ENCODE assay signal across 11 cellular contexts in genomic region chr5:4511996-4512656, GRCh38.
DNase-seq lines count a peak whose midpoint lies in the region; ATAC-seq, FAIRE-seq and TF ChIP-seq lines count a peak whose summit lies in the region.
"Had no signal": no experiment of that assay in that cellular context is flagged by ENCODE, and none has a peak within 500 bp of the region (broad histone marks: within the 10 kb centered on the region; RNA-seq: fewer than 3 reads in every experiment).

No MANE protein-coding gene starts in this region.

- no peak for ATAC-seq in GM18502 (IDR thresholded peaks at IDR 0.05; ENCODE audit: poor library complexity, unreplicated experiment)
- no peak for ATAC-seq in stimulated activated naive CD8-positive, alpha-beta T cell treated with anti-CD3 and anti-CD28 coated beads, Interleukin-15, amount 100 ng/mL, for 72 hours

- H3F3A ChIP-seq in OCI-LY1 (ENCODE audit: insufficient read depth, low read length), result no peaks in the 10 kb centered on the region; the same call in 1 of the 2 replicates

- no peaks in the 10 kb centered on the region for H3K36me3 Mint-ChIP-seq in activated CD4-positive, alpha-beta memory T cell treated with anti-CD3 and anti-CD28 coated beads, Interleukin-2, amount 10 ng/mL, durations not matched to agents 7 days and 5 days (ENCODE audit: low read depth)

- no peaks in the 10 kb centered on the region for H3K4me1 ChIP-seq in OCI-LY1 (ENCODE audit: insufficient read depth, low read length, severe bottlenecking)

- no peak overlapping the region for H3K4me3 Mint-ChIP-seq in activated CD4-positive, alpha-beta memory T cell treated with anti-CD3 and anti-CD28 coated beads, Interleukin-2, amount 10 ng/mL, durations not matched to agents 7 days and 5 days
- no peak overlapping the region for H3K4me3 Mint-ChIP-seq in stimulated activated naive CD8-positive, alpha-beta T cell treated with anti-CD3 and anti-CD28 coated beads, Interleukin-15, amount 100 ng/mL, for 72 hours
- H3K4me3 Mint-ChIP-seq: central memory CD8-positive, alpha-beta T cell had no signal

- no peaks in the 10 kb centered on the region for H4K20me1 ChIP-seq in OCI-LY1 (ENCODE audit: insufficient read depth, low read length)

- no peaks in the 10 kb centered on the region for H3K79me2 ChIP-seq in OCI-LY1 (ENCODE audit: insufficient read depth, low read length)

- H3K9ac ChIP-seq in OCI-LY1 (ENCODE audit: low read length), result no peak overlapping the region

- no peaks in the 10 kb centered on the region for H3K36me3 ChIP-seq in OCI-LY1 (ENCODE audit: insufficient read depth, low read length)

- H3K9me2 ChIP-seq in OCI-LY1 (ENCODE audit: low read depth, low read length), result no peaks in the 10 kb centered on the region

- no peak for FAIRE-seq in GM19239 (lab: Jason Lieb, UNC)
- FAIRE-seq: islet of Langerhans had no signal

- no peaks in the 10 kb centered on the region for H3K4me1 Mint-ChIP-seq in activated CD4-positive, alpha-beta memory T cell treated with anti-CD3 and anti-CD28 coated beads, Interleukin-2, amount 10 ng/mL, durations not matched to agents 7 days and 5 days
- no peaks in the 10 kb centered on the region for H3K4me1 Mint-ChIP-seq in stimulated activated naive CD8-positive, alpha-beta T cell treated with anti-CD3 and anti-CD28 coated beads, Interleukin-15, amount 100 ng/mL, for 72 hours
- H3K4me1 Mint-ChIP-seq: central memory CD8-positive, alpha-beta T cell had no signal

- peak; percentile 71 for DNase-seq in DMS153 treated with DMSO at 0.1 percent for 48 hours (lab: John Stamatoyannopoulos, UW; ENCODE audit: unreplicated experiment)
- DNase-seq in fibroblast of mammary gland (ENCODE audit: low read depth), result peak; percentile 3
- DNase-seq in pons (ENCODE audit: low spot score), result peak; percentile 6
- DNase-seq in activated CD4-positive, alpha-beta memory T cell treated with anti-CD3 and anti-CD28 coated beads, Interleukin-2, amount 10 ng/mL, durations not matched to agents 7 days and 5 days, result no peak
- DNase-seq in stimulated activated naive CD8-positive, alpha-beta T cell treated with anti-CD3 and anti-CD28 coated beads, Interleukin-15, amount 100 ng/mL, for 72 hours, result no peak
- DNase-seq in GM19239 (ENCODE audit: insufficient read length, low spot score), result no peak
- DNase-seq: activated CD4-positive, CD25-positive, alpha-beta regulatory T cell treated with anti-CD3 and anti-CD28 coated beads, Interleukin-2, amount 50 U/mL, for 72 hours had no signal

- no peak overlapping the region for H3K4me2 ChIP-seq in OCI-LY1 (ENCODE audit: low read length)

- no peaks in the 10 kb centered on the region for H3K27me3 Mint-ChIP-seq in activated CD4-positive, alpha-beta memory T cell treated with anti-CD3 and anti-CD28 coated beads, Interleukin-2, amount 10 ng/mL, durations not matched to agents 7 days and 5 days
- H3K27me3 Mint-ChIP-seq in stimulated activated naive CD8-positive, alpha-beta T cell treated with anti-CD3 and anti-CD28 coated beads, Interleukin-15, amount 100 ng/mL, for 72 hours, result no peaks in the 10 kb centered on the region
- H3K27me3 Mint-ChIP-seq: central memory CD8-positive, alpha-beta T cell had no signal

- H3K4me3 ChIP-seq in OCI-LY1 (ENCODE audit: low read depth, low read length, poor library complexity, severe bottlenecking) (no peak overlapping the region), fibroblast of mammary gland (ENCODE audit: control insufficient read depth, low read depth, low read length) (no peak overlapping the region)

- H3K27ac Mint-ChIP-seq in activated CD4-positive, alpha-beta memory T cell treated with anti-CD3 and anti-CD28 coated beads, Interleukin-2, amount 10 ng/mL, durations not matched to agents 7 days and 5 days, result no peak overlapping the region
- no peak overlapping the region for H3K27ac Mint-ChIP-seq in stimulated activated naive CD8-positive, alpha-beta T cell treated with anti-CD3 and anti-CD28 coated beads, Interleukin-15, amount 100 ng/mL, for 72 hours

- H2AFZ ChIP-seq in OCI-LY1 (ENCODE audit: low read length), result no peak overlapping the region

- TF ChIP-seq CTCF in OCI-LY1 (IDR thresholded peaks at IDR 0.05; ENCODE audit: low read length) (peak; percentile 17; the same call in 1 of the 2 replicates), fibroblast of mammary gland (conservative IDR thresholded peaks at IDR 0.05; ENCODE audit: control insufficient read depth, insufficient read depth, low read depth, low read length) (peak; percentile 7)

- CTCF ChIA-PET in activated CD4-positive, alpha-beta memory T cell treated with anti-CD3 and anti-CD28 coated beads, Interleukin-2, amount 10 ng/mL, durations not matched to agents 7 days and 5 days (lab: Charles Lee), result no interaction called here

- H3K9me3 Mint-ChIP-seq in activated CD4-positive, alpha-beta memory T cell treated with anti-CD3 and anti-CD28 coated beads, Interleukin-2, amount 10 ng/mL, durations not matched to agents 7 days and 5 days, result peaks cover 6% of the 10 kb centered on the region
- H3K9me3 Mint-ChIP-seq in stimulated activated naive CD8-positive, alpha-beta T cell treated with anti-CD3 and anti-CD28 coated beads, Interleukin-15, amount 100 ng/mL, for 72 hours, result peaks cover 0 to 4% of the 10 kb centered on the region in 2 donors

- no peak overlapping the region for H3K27ac ChIP-seq in OCI-LY1 (ENCODE audit: low read depth, low read length, poor library complexity, severe bottlenecking)

- H3K27me3 ChIP-seq in OCI-LY1 (ENCODE audit: insufficient read depth, low read length), result peaks cover 3% of the 10 kb centered on the region; the same call in 1 of the 2 replicates

- no peaks in the 10 kb centered on the region for H3K9me3 ChIP-seq in OCI-LY1 (ENCODE audit: low read length)

- POLR2A ChIA-PET in activated CD4-positive, alpha-beta memory T cell treated with anti-CD3 and anti-CD28 coated beads, Interleukin-2, amount 10 ng/mL, durations not matched to agents 7 days and 5 days (lab: Charles Lee), result no interaction called here

Comparison
In these comparisons a context has a peak if more than half of its experiments do, and no peak if none do; other contexts are left out.
1. DNase-seq: peak in DMS153 treated with DMSO at 0.1 percent for 48 hours (single experiment), fibroblast of mammary gland (single experiment) and pons (single experiment); none in activated CD4-positive, alpha-beta memory T cell treated with anti-CD3 and anti-CD28 coated beads, Interleukin-2, amount 10 ng/mL, durations not matched to agents 7 days and 5 days (single experiment), stimulated activated naive CD8-positive, alpha-beta T cell treated with anti-CD3 and anti-CD28 coated beads, Interleukin-15, amount 100 ng/mL, for 72 hours (0 of 2) and GM19239 (single experiment).